In genomic region chr7:129952164-129952652, GRCh38 we compare ENCODE assay signal across 1 cellular context.
TF ChIP-seq lines count a peak whose summit lies in the region.

No MANE protein-coding gene starts in this region.

TF ChIP-seq in HEK293, 187 proteins besides CTCF, POLR2A, EP300 and RAD21 (continued from another document):
- TF ChIP-seq ZBTB10 (tag by site-specific recombination; IDR thresholded peaks at IDR 0.05) = peak; percentile 82
